ENCODE assay signal across 8 cellular contexts in the genomic region with DNA sequence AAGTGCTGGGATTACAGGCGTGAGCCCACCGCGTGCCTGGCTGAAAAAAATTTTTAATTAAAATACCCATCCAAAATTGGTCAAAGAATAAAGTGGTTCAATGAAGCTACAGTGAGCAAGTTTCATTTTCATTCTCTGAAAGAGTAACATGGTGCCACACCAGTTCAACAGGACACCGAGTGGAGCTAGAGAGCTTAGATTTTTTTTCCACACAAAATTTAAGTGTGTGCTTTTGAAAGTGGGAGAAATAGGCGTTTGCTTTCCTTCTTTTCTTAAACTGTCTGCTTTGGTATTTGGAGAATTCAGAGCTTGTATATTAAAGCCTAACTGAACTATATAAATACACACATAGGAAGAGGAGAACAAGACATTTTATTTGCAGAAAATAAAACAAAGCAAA. TPM values are rescaled to one million over a fixed set of nuclear protein-coding genes. Genes with fewer than 3 reads are reported as not detected.
DNase-seq lines count a peak whose midpoint lies in the region; ATAC-seq, FAIRE-seq and TF ChIP-seq lines count a peak whose summit lies in the region.

No MANE protein-coding gene starts in this region.

- FAIRE-seq in RCC 7860 (lab: Jason Lieb, UNC): peak; percentile 79

- ATAC-seq in GM21390 (IDR thresholded peaks at IDR 0.05; ENCODE audit: unreplicated experiment): no peak

- H3K4me3 ChIP-seq in fibroblast of the aortic adventitia (ENCODE audit: low read depth, low read length) (no peak overlapping the region), rectal smooth muscle tissue (ENCODE audit: low read length) (no peak overlapping the region)

- H3K4me1 ChIP-seq in rectal smooth muscle tissue (ENCODE audit: control insufficient read depth, insufficient read depth, low read length): peaks cover 10% of the 10 kb centered on the region

- peak; percentile 71 for TF ChIP-seq CTCF in fibroblast of the aortic adventitia (IDR thresholded peaks at IDR 0.05; ENCODE audit: insufficient read depth, low read length)

- DNase-seq in GM03348 (ENCODE audit: low spot score) (peak; percentile 78), RCC 7860 (ENCODE audit: low spot score) (peak; percentile 48), fibroblast of the aortic adventitia (ENCODE audit: low read depth) (peak; percentile 90), cerebellar nuclear complex (lab: John Stamatoyannopoulos, UW) (no peak), NCI-H1048 (lab: John Stamatoyannopoulos, UW) (no peak)
- no peak for DNase-seq in NK-92 treated with Interleukin-12 subunit alpha and Interleukin-12 subunit beta, amount 100 ng/mL, for 24 hours (lab: John Stamatoyannopoulos, UW)

- H3K27ac ChIP-seq in rectal smooth muscle tissue (ENCODE audit: low read depth, low read length): peak overlapping the region; percentile 82

- no peaks in the 10 kb centered on the region for H3K27me3 ChIP-seq in rectal smooth muscle tissue (ENCODE audit: control insufficient read depth, insufficient read depth, low read length)

- H3K36me3 ChIP-seq in rectal smooth muscle tissue (ENCODE audit: control insufficient read depth, insufficient read depth, low read length): no peaks in the 10 kb centered on the region

- H3K9ac ChIP-seq in rectal smooth muscle tissue (ENCODE audit: low read length): no peak overlapping the region

RNA-seq across cellular contexts. Expression of a gene that starts 43.4 kb away (rescaled TPM):
- total RNA-seq in fibroblast of the aortic adventitia (ENCODE audit: low replicate concordance): 20.0 and 52.4 TPM in 2 replicates

Comparison
In these comparisons a context has a peak if more than half of its experiments do, and no peak if none do; other contexts are left out.
1. DNase-seq: peak in GM03348 (single experiment), RCC 7860 (single experiment) and fibroblast of the aortic adventitia (single experiment); none in cerebellar nuclear complex (0 of 2), NK-92 treated with Interleukin-12 subunit alpha and Interleukin-12 subunit beta, amount 100 ng/mL, for 24 hours (single experiment) and NCI-H1048 (single experiment).